Comparison of ENCODE assay signal across 8 cellular contexts in genomic region chr19:44576843-44577565, GRCh38. TPM values are rescaled to one million over a fixed set of nuclear protein-coding genes. Genes with fewer than 3 reads are reported as not detected.
DNase-seq lines count a peak whose midpoint lies in the region; ATAC-seq, FAIRE-seq and TF ChIP-seq lines count a peak whose summit lies in the region.

No MANE protein-coding gene starts in this region.

- H3K4me2 ChIP-seq in A549 (no peak overlapping the region), OCI-LY7 (ENCODE audit: low read length) (no peak overlapping the region)

- H3K27ac ChIP-seq in A549 (peak overlapping the region in 1 of 2 experiments; percentile 5; a peak in 1 of 6 replicates), OCI-LY7 (ENCODE audit: low read depth, low read length, poor library complexity, severe bottlenecking) (no peak overlapping the region), endodermal cell (ENCODE audit: low read depth, low read length) (no peak overlapping the region)

- TF ChIP-seq CTCF in A549 (IDR thresholded peaks at IDR 0.05) (peak; percentile 86), GM13977 (IDR thresholded peaks at IDR 0.05; ENCODE audit: extremely low read depth, insufficient read depth, missing control alignments) (peak; percentile 57), OCI-LY7 (conservative IDR thresholded peaks at IDR 0.05; ENCODE audit: low read length) (peak; percentile 67), endodermal cell (conservative IDR thresholded peaks at IDR 0.05) (peak; percentile 88), neural crest cell (conservative IDR thresholded peaks at IDR 0.05) (peak; percentile 67)

- in situ Hi-C loops in GM13977 (cut with MboI; ENCODE audit: low pct_unique_long_range_greater_than_20kb, low sequenced_read_pairs, unreplicated experiment): no loop called here

- H3K9ac ChIP-seq in endodermal cell (ENCODE audit: extremely low read depth, low read length, poor library complexity, severe bottlenecking): no peak overlapping the region

- peaks cover 2% of the 10 kb centered on the region for H3K9me3 Mint-ChIP-seq in endodermal cell
- no peaks in the 10 kb centered on the region for H3K9me3 Mint-ChIP-seq in neural crest cell

- no peaks in the 10 kb centered on the region for H3K9me2 ChIP-seq in OCI-LY7 (ENCODE audit: insufficient read depth, low read length)

- H3K36me3 Mint-ChIP-seq in endodermal cell (ENCODE audit: low read depth): no peaks in the 10 kb centered on the region
- H3K36me3 Mint-ChIP-seq in neural crest cell (ENCODE audit: low read depth): no peaks in the 10 kb centered on the region

- no peak overlapping the region for H3K4me3 Mint-ChIP-seq in endodermal cell
- H3K4me3 Mint-ChIP-seq in neural crest cell: no peak overlapping the region

- intact Hi-C loops in OCI-LY7 (cut with micrococcal nuclease; ENCODE audit: unreplicated experiment): no loop called here

- no peaks in the 10 kb centered on the region for H4K20me1 ChIP-seq in OCI-LY7 (ENCODE audit: insufficient read depth, low read length)

- H3K4me1 Mint-ChIP-seq in endodermal cell: peaks cover 24% of the 10 kb centered on the region
- peaks cover 6% of the 10 kb centered on the region for H3K4me1 Mint-ChIP-seq in neural crest cell

- H3K36me3 ChIP-seq in OCI-LY7 (ENCODE audit: insufficient read depth, low read length) (no peaks in the 10 kb centered on the region), endodermal cell (ENCODE audit: control insufficient read depth, insufficient read depth, low read length) (no peaks in the 10 kb centered on the region)

- 60% methylated on average over 8 of the region's 8 CpGs for WGBS in A549 (ENCODE audit: missing lambda C conversion rate)
- WGBS in endodermal cell (ENCODE audit: insufficient coverage in 1 of 2, insufficient read length in 1 of 2), 2 experiments: 63 to 67% methylated on average over 3 to 8 of the region's 8 CpGs

- H3K27me3 Mint-ChIP-seq in endodermal cell (ENCODE audit: insufficient read depth) (peaks cover 4% of the 10 kb centered on the region), neural crest cell (ENCODE audit: low read depth) (peaks cover 5% of the 10 kb centered on the region)

- peak; percentile 91 to 94 for ATAC-seq in A549
- ATAC-seq in GM18505 (IDR thresholded peaks at IDR 0.05; ENCODE audit: unreplicated experiment): no peak
- no peak for ATAC-seq in GM18517 (IDR thresholded peaks at IDR 0.05; ENCODE audit: unreplicated experiment)

- peak; percentile 82 for FAIRE-seq in A549 (lab: Jason Lieb, UNC)

- peak; percentile 84 to 96 for TF ChIP-seq RAD21 in A549 (conservative IDR thresholded peaks at IDR 0.05 in 1 of 2, IDR thresholded peaks at IDR 0.05 in 1 of 2)

- POLR2A ChIA-PET in A549 (lab: Yijun Ruan, JAX) (no interaction called here), OCI-LY7 (lab: Charles Lee) (no interaction called here)

- TF ChIP-seq EP300 in A549 (IDR thresholded peaks at IDR 0.05): no peak

- no peaks in the 10 kb centered on the region for H3K27me3 ChIP-seq in endodermal cell (ENCODE audit: control insufficient read depth, insufficient read depth, low read length, poor library complexity, severe bottlenecking)

- DNase-seq in A549 (ENCODE audit: low read depth in 1 of 2, low spot score in 1 of 2): peak; percentile 65 to 81
- DNase-seq in GM13977 (ENCODE audit: low spot score): no peak
- DNase-seq in OCI-LY7 (ENCODE audit: low spot score): peak; percentile 41
- peak; percentile 80 for DNase-seq in endodermal cell
- no peak for DNase-seq in neural crest cell (ENCODE audit: low read depth, low spot score)
- no peak for DNase-seq in foreskin melanocyte

- H3K27ac Mint-ChIP-seq in endodermal cell: no peak overlapping the region
- H3K27ac Mint-ChIP-seq in neural crest cell (ENCODE audit: unreplicated experiment): no peak overlapping the region

- H3K9me3 ChIP-seq in A549 (peaks cover 9% of the 10 kb centered on the region; the same call in 1 of the 3 replicates), OCI-LY7 (ENCODE audit: low read length) (no peaks in the 10 kb centered on the region), endodermal cell (ENCODE audit: control insufficient read depth, low read length) (no peaks in the 10 kb centered on the region)

- no peak overlapping the region for H2AFZ ChIP-seq in OCI-LY7 (ENCODE audit: low read length)

- no peak overlapping the region for H3K4me3 ChIP-seq in A549
- H3K4me3 ChIP-seq in OCI-LY7 (ENCODE audit: low read depth, low read length, poor library complexity, severe bottlenecking): no peak overlapping the region
- H3K4me3 ChIP-seq in endodermal cell (ENCODE audit: low read length): no peak overlapping the region

- BruUV-seq in OCI-LY7 (replicated peaks; lab: Mats Ljungman, UMichigan): no TSS peak

- no peaks in the 10 kb centered on the region for H3K79me2 ChIP-seq in OCI-LY7 (ENCODE audit: insufficient read depth, low read depth, low read length)

- H3K4me1 ChIP-seq in A549: no peaks in the 10 kb centered on the region
- H3K4me1 ChIP-seq in OCI-LY7 (ENCODE audit: insufficient read depth, low read length, poor library complexity, severe bottlenecking): no peaks in the 10 kb centered on the region
- no peaks in the 10 kb centered on the region for H3K4me1 ChIP-seq in endodermal cell (ENCODE audit: control insufficient read depth, insufficient read depth, low read length)

- CTCF ChIA-PET in A549 (lab: Yijun Ruan, JAX): interaction anchor here (0.6 to 5.0 kb wide), 54 partner anchors 10 to 1153 kb away, joined by 3 to 75 read pairs (median 4); partner anchors contain the start of genes IGSF23, NECTIN2 and PVR
- CTCF ChIA-PET in OCI-LY7 (lab: Charles Lee; ENCODE audit: unreplicated experiment): no interaction called here

- TF ChIP-seq POLR2A in A549 (IDR thresholded peaks at IDR 0.05; ENCODE audit: low read length): no peak
- no peak for TF ChIP-seq POLR2A in GM18505 (IDR thresholded peaks at IDR 0.05; ENCODE audit: borderline replicate concordance, extremely low read depth, insufficient read depth, insufficient read length)

TF ChIP-seq in A549, 52 proteins besides CTCF, POLR2A, EP300 and RAD21:
- TF ChIP-seq ZFP36 (IDR thresholded peaks at IDR 0.05; ENCODE audit: borderline replicate concordance, partially characterized antibody) (no peak), NR3C1 (IDR thresholded peaks at IDR 0.05) (no peak), JUNB (IDR thresholded peaks at IDR 0.05) (no peak), SMC3 (IDR thresholded peaks at IDR 0.05) (peak; percentile 77), KDM5A (IDR thresholded peaks at IDR 0.05) (no peak), EHF (CRISPR knock-in tag; IDR thresholded peaks at IDR 0.05) (no peak), HOXB13 (CRISPR knock-in tag; IDR thresholded peaks at IDR 0.05; ENCODE audit: low read depth) (no peak), CBX8 (IDR thresholded peaks at IDR 0.05) (no peak), CHD2 (IDR thresholded peaks at IDR 0.05; ENCODE audit: low read length, partially characterized antibody) (no peak), TFCP2L1 (CRISPR knock-in tag; IDR thresholded peaks at IDR 0.05) (no peak), RFX5 (IDR thresholded peaks at IDR 0.05) (no peak), BHLHE40 (IDR thresholded peaks at IDR 0.05; ENCODE audit: low read depth, low read length) (no peak), RNF2 (IDR thresholded peaks at IDR 0.05; ENCODE audit: borderline replicate concordance, low read depth) (no peak), FOSB (CRISPR knock-in tag; IDR thresholded peaks at IDR 0.05) (no peak), CEBPB (IDR thresholded peaks at IDR 0.05) (0 out of 4 replicates have a peak, but pooled peaks have one; percentile 24 to 60)

RNA-seq across cellular contexts. Expression of gene IGSF23, which starts 36.4 kb away (rescaled TPM):
- 0.14 and 0.29 TPM in 2 replicates for polyA plus RNA-seq in A549 (2011; rRNA removed)
- 0.29 TPM in 2 replicates for polyA plus RNA-seq in A549 (2012; cell fraction: cytosol; rRNA removed)
- 0.18 and 0.20 TPM in 2 replicates for polyA plus RNA-seq in A549 (2012; cell fraction: nucleus; rRNA removed)
- polyA plus RNA-seq in A549 (2017; fragmentation: RNase III; extraction: RNeasy Plus Mini Kit Qiagen cat#74134 plus additional on column Dnase treatment): 0.35 to 0.45 TPM (median 0.42 TPM) in 3 replicates
- not detected in 2 replicates for polyA minus RNA-seq in A549 (2011; rRNA and poly(A)+ RNA removed)
- total RNA-seq in OCI-LY7 (2014; rRNA removed; shearing (Covaris generic)): not detected in 2 replicates
- total RNA-seq in OCI-LY7 (2022): not detected in 2 replicates
- not detected for total RNA-seq in endodermal cell
- not detected for polyA plus RNA-seq in endodermal cell (2013, experiment 1 of 2)
- not detected for polyA plus RNA-seq in endodermal cell (2013, experiment 2 of 2)
- not detected in 2 replicates for total RNA-seq in neural crest cell

RNA-seq across cellular contexts. Expression of gene CEACAM20, which starts 47.5 kb away (rescaled TPM):
- polyA plus RNA-seq in A549 (2011; rRNA removed) (0.07 and 0.08 TPM in 2 replicates), A549 (2017; fragmentation: RNase III; extraction: RNeasy Plus Mini Kit Qiagen cat#74134 plus additional on column Dnase treatment) (0.05 TPM in 1 of 3 replicates, not detected in the others)
- 0.04 and 0.06 TPM in 2 replicates for polyA plus RNA-seq in A549 (2012; cell fraction: cytosol; rRNA removed)
- polyA plus RNA-seq in A549 (2012; cell fraction: nucleus; rRNA removed): 0.19 and 0.32 TPM in 2 replicates
- polyA minus RNA-seq in A549 (2011; rRNA and poly(A)+ RNA removed): not detected in 2 replicates
- not detected in 2 replicates for total RNA-seq in OCI-LY7 (2014; rRNA removed; shearing (Covaris generic))
- total RNA-seq in OCI-LY7 (2022) (not detected in 2 replicates), endodermal cell (not detected), neural crest cell (not detected in 2 replicates)
- not detected for polyA plus RNA-seq in endodermal cell (2013, experiment 1 of 2)
- polyA plus RNA-seq in endodermal cell (2013, experiment 2 of 2): not detected

Comparison
In these comparisons a context has a peak if more than half of its experiments do, and no peak if none do; other contexts are left out.
1. ATAC-seq: peak in A549 (2 of 2); none in GM18505 (single experiment) and GM18517 (single experiment).
2. DNase-seq: peak in A549 (2 of 2), OCI-LY7 (single experiment) and endodermal cell (single experiment); none in GM13977 (single experiment), neural crest cell (single experiment) and foreskin melanocyte (single experiment).
3. Peak in every context shown above with its lines, with median percentiles within 50 percentile points of each other: CTCF ChIP-seq.